ENCODE assay signal across 1 cellular context in the genomic region with DNA sequence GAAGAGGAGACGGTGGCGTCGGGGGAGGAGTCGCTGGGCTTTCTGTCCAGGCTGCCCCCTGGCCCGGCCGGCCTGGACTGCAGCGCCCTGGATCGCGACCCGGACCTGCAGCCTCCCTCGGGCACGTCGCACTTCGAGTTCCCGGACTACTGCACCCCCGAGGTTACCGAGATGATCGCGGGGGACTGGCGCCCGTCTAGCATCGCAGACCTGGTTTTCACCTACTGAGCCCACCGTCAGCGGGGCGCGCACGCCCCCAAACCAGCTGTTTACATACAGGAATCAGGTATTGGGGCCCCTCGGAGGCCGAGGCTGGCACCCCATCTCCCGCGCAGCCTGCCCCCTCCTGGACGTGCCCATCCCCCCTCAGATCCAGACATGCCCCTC.
TF ChIP-seq lines count a peak whose summit lies in the region.

No MANE protein-coding gene starts in this region.

TF ChIP-seq in HepG2, 621 proteins besides CTCF, POLR2A, EP300 and RAD21 (continues in another document):
- TF ChIP-seq ZNF576 (CRISPR knock-in tag; IDR thresholded peaks at IDR 0.05) = peak; percentile 63; the same call in 1 of the 2 replicates
- TF ChIP-seq FOXA1 (IDR thresholded peaks at IDR 0.05) = no peak
- peak; percentile 72 for TF ChIP-seq FOXA1 (CRISPR knock-in tag; IDR thresholded peaks at IDR 0.05)
- peak; percentile 49; the same call in 1 of the 2 replicates for TF ChIP-seq ZNF792 (CRISPR knock-in tag; IDR thresholded peaks at IDR 0.05)
- TF ChIP-seq ZFP37 (CRISPR knock-in tag; IDR thresholded peaks at IDR 0.05; ENCODE audit: borderline replicate concordance) = peak; percentile 78; the same call in 1 of the 2 replicates
- TF ChIP-seq THRA (CRISPR knock-in tag; IDR thresholded peaks at IDR 0.05; ENCODE audit: borderline replicate concordance) = peak; percentile 74
- peak; percentile 78; the same call in 1 of the 2 replicates for TF ChIP-seq KDM4B (CRISPR knock-in tag; IDR thresholded peaks at IDR 0.05)
- TF ChIP-seq ZNF891 (CRISPR knock-in tag; IDR thresholded peaks at IDR 0.05) = peak; percentile 74
- TF ChIP-seq ZBTB14 (CRISPR knock-in tag; IDR thresholded peaks at IDR 0.05) = peak; percentile 59; the same call in 1 of the 2 replicates
- no peak for TF ChIP-seq NR2F2 (IDR thresholded peaks at IDR 0.05; ENCODE audit: borderline replicate concordance, low read depth)
- peak; percentile 50 for TF ChIP-seq PHF8 (CRISPR knock-in tag; IDR thresholded peaks at IDR 0.05)
- peak; percentile 79 for TF ChIP-seq AKAP8 (CRISPR knock-in tag; IDR thresholded peaks at IDR 0.05)
- 0 out of 2 replicates have a peak, but pooled peaks have one; percentile 25 for TF ChIP-seq FOXP4 (CRISPR knock-in tag; IDR thresholded peaks at IDR 0.05)
- peak; percentile 77; the same call in 1 of the 2 replicates for TF ChIP-seq ZBTB7B (CRISPR knock-in tag; IDR thresholded peaks at IDR 0.05)
- TF ChIP-seq, protein P1, sequence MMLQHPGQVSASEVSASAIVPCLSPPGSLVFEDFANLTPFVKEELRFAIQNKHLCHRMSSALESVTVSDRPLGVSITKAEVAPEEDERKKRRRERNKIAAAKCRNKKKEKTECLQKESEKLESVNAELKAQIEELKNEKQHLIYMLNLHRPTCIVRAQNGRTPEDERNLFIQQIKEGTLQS (CRISPR knock-in tag; IDR thresholded peaks at IDR 0.05) = 0 out of 2 replicates have a peak, but pooled peaks have one; percentile 13
- TF ChIP-seq SP1 (IDR thresholded peaks at IDR 0.05) = no peak
- TF ChIP-seq SP1 (CRISPR knock-in tag; IDR thresholded peaks at IDR 0.05) = 0 out of 2 replicates have a peak, but pooled peaks have one; percentile 19
- TF ChIP-seq KLF13 (CRISPR knock-in tag; IDR thresholded peaks at IDR 0.05) = no peak
- TF ChIP-seq, protein P2, sequence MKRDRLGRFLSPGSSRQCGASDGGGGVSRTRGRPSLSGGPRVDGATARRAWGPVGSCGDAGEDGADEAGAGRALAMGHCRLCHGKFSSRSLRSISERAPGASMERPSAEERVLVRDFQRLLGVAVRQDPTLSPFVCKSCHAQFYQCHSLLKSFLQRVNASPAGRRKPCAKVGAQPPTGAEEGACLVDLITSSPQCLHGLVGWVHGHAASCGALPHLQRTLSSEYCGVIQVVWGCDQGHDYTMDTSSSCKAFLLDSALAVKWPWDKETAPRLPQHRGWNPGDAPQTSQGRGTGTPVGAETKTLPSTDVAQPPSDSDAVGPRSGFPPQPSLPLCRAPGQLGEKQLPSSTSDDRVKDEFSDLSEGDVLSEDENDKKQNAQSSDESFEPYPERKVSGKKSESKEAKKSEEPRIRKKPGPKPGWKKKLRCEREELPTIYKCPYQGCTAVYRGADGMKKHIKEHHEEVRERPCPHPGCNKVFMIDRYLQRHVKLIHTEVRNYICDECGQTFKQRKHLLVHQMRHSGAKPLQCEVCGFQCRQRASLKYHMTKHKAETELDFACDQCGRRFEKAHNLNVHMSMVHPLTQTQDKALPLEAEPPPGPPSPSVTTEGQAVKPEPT (CRISPR knock-in tag; IDR thresholded peaks at IDR 0.05; ENCODE audit: low read depth) = no peak
- 0 out of 2 replicates have a peak, but pooled peaks have one; percentile 73 for TF ChIP-seq TIGD3 (CRISPR knock-in tag; IDR thresholded peaks at IDR 0.05; ENCODE audit: borderline replicate concordance)
- TF ChIP-seq KLF16 (CRISPR knock-in tag; IDR thresholded peaks at IDR 0.05) = peak in 1 of 2 experiments; percentile 50; a peak in 1 of 4 replicates
- peak; percentile 32; the same call in 1 of the 2 replicates for TF ChIP-seq ERF (CRISPR knock-in tag; IDR thresholded peaks at IDR 0.05)
- TF ChIP-seq CAMTA2 (CRISPR knock-in tag; IDR thresholded peaks at IDR 0.05; ENCODE audit: borderline replicate concordance) = 0 out of 2 replicates have a peak, but pooled peaks have one; percentile 26
- 0 out of 2 replicates have a peak, but pooled peaks have one; percentile 17 for TF ChIP-seq HNRNPL (IDR thresholded peaks at IDR 0.05; ENCODE audit: low read depth, low read length)
- TF ChIP-seq NPAS2 (CRISPR knock-in tag; IDR thresholded peaks at IDR 0.05; ENCODE audit: borderline replicate concordance) = no peak
- no peak for TF ChIP-seq POGZ (CRISPR knock-in tag; IDR thresholded peaks at IDR 0.05)
- peak; percentile 13; the same call in 1 of the 2 replicates for TF ChIP-seq ZNF205 (CRISPR knock-in tag; IDR thresholded peaks at IDR 0.05)
- TF ChIP-seq, protein P3, sequence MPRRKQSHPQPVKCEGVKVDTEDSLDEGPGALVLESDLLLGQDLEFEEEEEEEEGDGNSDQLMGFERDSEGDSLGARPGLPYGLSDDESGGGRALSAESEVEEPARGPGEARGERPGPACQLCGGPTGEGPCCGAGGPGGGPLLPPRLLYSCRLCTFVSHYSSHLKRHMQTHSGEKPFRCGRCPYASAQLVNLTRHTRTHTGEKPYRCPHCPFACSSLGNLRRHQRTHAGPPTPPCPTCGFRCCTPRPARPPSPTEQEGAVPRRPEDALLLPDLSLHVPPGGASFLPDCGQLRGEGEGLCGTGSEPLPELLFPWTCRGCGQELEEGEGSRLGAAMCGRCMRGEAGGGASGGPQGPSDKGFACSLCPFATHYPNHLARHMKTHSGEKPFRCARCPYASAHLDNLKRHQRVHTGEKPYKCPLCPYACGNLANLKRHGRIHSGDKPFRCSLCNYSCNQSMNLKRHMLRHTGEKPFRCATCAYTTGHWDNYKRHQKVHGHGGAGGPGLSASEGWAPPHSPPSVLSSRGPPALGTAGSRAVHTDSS (CRISPR knock-in tag; conservative IDR thresholded peaks at IDR 0.05) = 0 out of 2 replicates have a peak, but pooled peaks have one; percentile 21
- peak; percentile 63; the same call in 1 of the 2 replicates for TF ChIP-seq RBAK (CRISPR knock-in tag; IDR thresholded peaks at IDR 0.05)
- TF ChIP-seq, protein P4, sequence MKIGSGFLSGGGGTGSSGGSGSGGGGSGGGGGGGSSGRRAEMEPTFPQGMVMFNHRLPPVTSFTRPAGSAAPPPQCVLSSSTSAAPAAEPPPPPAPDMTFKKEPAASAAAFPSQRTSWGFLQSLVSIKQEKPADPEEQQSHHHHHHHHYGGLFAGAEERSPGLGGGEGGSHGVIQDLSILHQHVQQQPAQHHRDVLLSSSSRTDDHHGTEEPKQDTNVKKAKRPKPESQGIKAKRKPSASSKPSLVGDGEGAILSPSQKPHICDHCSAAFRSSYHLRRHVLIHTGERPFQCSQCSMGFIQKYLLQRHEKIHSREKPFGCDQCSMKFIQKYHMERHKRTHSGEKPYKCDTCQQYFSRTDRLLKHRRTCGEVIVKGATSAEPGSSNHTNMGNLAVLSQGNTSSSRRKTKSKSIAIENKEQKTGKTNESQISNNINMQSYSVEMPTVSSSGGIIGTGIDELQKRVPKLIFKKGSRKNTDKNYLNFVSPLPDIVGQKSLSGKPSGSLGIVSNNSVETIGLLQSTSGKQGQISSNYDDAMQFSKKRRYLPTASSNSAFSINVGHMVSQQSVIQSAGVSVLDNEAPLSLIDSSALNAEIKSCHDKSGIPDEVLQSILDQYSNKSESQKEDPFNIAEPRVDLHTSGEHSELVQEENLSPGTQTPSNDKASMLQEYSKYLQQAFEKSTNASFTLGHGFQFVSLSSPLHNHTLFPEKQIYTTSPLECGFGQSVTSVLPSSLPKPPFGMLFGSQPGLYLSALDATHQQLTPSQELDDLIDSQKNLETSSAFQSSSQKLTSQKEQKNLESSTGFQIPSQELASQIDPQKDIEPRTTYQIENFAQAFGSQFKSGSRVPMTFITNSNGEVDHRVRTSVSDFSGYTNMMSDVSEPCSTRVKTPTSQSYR (CRISPR knock-in tag; IDR thresholded peaks at IDR 0.05; ENCODE audit: borderline replicate concordance) = peak; percentile 89
- TF ChIP-seq, protein P5, sequence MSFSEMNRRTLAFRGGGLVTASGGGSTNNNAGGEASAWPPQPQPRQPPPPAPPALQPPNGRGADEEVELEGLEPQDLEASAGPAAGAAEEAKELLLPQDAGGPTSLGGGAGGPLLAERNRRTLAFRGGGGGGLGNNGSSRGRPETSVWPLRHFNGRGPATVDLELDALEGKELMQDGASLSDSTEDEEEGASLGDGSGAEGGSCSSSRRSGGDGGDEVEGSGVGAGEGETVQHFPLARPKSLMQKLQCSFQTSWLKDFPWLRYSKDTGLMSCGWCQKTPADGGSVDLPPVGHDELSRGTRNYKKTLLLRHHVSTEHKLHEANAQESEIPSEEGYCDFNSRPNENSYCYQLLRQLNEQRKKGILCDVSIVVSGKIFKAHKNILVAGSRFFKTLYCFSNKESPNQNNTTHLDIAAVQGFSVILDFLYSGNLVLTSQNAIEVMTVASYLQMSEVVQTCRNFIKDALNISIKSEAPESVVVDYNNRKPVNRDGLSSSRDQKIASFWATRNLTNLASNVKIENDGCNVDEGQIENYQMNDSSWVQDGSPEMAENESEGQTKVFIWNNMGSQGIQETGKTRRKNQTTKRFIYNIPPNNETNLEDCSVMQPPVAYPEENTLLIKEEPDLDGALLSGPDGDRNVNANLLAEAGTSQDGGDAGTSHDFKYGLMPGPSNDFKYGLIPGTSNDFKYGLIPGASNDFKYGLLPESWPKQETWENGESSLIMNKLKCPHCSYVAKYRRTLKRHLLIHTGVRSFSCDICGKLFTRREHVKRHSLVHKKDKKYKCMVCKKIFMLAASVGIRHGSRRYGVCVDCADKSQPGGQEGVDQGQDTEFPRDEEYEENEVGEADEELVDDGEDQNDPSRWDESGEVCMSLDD (CRISPR knock-in tag; IDR thresholded peaks at IDR 0.05; ENCODE audit: borderline replicate concordance) = peak; percentile 27; the same call in 1 of the 2 replicates
- peak; percentile 44; the same call in 1 of the 2 replicates for TF ChIP-seq ZNF446 (CRISPR knock-in tag; IDR thresholded peaks at IDR 0.05)
- 0 out of 2 replicates have a peak, but pooled peaks have one; percentile 45 for TF ChIP-seq ZNF329 (CRISPR knock-in tag; IDR thresholded peaks at IDR 0.05; ENCODE audit: low read depth)
- TF ChIP-seq RELA (CRISPR knock-in tag; IDR thresholded peaks at IDR 0.05) = 0 out of 2 replicates have a peak, but pooled peaks have one; percentile 15
- 0 out of 2 replicates have a peak, but pooled peaks have one; percentile 13 for TF ChIP-seq SP140L (CRISPR knock-in tag; IDR thresholded peaks at IDR 0.05; ENCODE audit: borderline replicate concordance)
- TF ChIP-seq MLXIP (CRISPR knock-in tag; IDR thresholded peaks at IDR 0.05; ENCODE audit: borderline replicate concordance) = no peak
